Comparison of ENCODE assay signal across 8 cellular contexts in the genomic region with DNA sequence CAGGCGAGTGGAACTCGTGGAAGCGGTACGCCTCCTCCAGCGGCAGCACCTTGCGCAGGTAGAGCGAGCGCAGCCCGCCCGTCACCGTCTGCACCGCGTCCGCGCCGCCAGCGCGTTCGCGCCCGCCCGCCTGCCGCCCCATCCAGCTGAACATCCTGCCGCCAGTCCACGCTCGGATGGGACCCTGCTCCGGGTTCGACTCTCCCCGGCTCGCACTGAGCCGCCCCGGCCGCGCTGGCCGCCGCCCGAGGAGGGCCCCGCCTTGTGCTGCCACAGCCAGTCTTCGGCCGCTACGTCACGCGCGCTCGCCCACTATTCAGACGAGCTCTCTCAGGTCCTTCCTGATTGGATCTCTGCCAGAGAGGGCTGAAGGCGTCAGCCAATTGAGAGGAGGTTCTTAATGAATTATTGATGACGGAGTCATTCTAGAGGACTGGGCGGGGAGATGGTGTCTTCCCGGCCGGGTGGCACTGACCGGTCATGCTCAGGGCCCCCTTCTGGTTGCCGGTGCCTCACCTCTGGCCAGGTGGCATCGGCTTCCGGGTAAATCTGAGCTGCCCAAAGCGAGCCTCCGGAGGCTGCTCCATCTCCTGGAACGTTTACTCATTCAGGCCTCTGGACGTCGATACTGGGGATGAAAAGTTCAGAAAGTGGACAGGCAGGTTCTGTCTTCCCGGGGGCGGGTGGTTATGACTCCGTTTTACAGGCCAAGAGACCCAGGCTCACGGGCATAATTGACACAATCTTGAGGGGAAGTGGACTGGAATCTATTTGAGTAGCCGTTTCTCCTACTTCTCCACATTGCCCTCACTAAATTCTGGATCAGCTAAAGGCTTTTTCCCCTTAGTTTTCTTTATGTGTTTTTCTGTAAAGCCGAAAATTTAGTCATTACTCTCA. TPM values are rescaled to one million over a fixed set of nuclear protein-coding genes. Genes with fewer than 3 reads are reported as not detected.
DNase-seq lines count a peak whose midpoint lies in the region; ATAC-seq and TF ChIP-seq lines count a peak whose summit lies in the region.

TSS of gene EHD4 (minus strand) at position 217 of the 897 bp plus-strand sequence. CDS start at position 154, 63 bp downstream.

- DNase-seq in NCI-H1436 (lab: John Stamatoyannopoulos, UW) = peak; percentile 99
- DNase-seq in T follicular helper cell (ENCODE audit: low read depth) = peak; percentile 91
- peak; percentile 99 to 100 (median 99) for DNase-seq in heart left ventricle
- peak; percentile 99 for DNase-seq in pons (ENCODE audit: low spot score)
- DNase-seq in upper lobe of left lung = peak; percentile 99 to 100

- no peaks in the 10 kb centered on the region for H3K9me3 ChIP-seq in heart left ventricle
- no peaks in the 10 kb centered on the region for H3K9me3 ChIP-seq in upper lobe of left lung

- H3K36me3 ChIP-seq in heart left ventricle (no peaks in the 10 kb centered on the region), upper lobe of left lung (no peaks in the 10 kb centered on the region)

- WGBS in adipose tissue, 3 donors = 2% methylated on average over 47 to 66 of the region's 66 CpGs
- 2 to 4% (median 2%) methylated on average over 32 to 66 of the region's 66 CpGs for WGBS in heart left ventricle, 4 donors
- 5 to 6% methylated on average over 20 to 22 of the region's 66 CpGs for WGBS in upper lobe of left lung, 2 donors

- peak in 1 of 4 donors; percentile 32 for TF ChIP-seq EP300 in upper lobe of left lung (IDR thresholded peaks at IDR 0.05)

- TF ChIP-seq POLR2A in heart left ventricle (IDR thresholded peaks at IDR 0.05) = peak in 1 of 2 donors; percentile 92
- TF ChIP-seq POLR2A in upper lobe of left lung (IDR thresholded peaks at IDR 0.05) = peak in 3 of 4 donors; percentile 81 to 98 (median 95)

- H3K4me3 ChIP-seq in GM12875 (ENCODE audit: low read depth, low read length) = peak within 1 kb of the TSS; percentile 98
- H3K4me3 ChIP-seq in heart left ventricle = peak within 1 kb of the TSS; percentile 68 to 99 (median 89)
- H3K4me3 ChIP-seq in upper lobe of left lung = peak within 1 kb of the TSS; percentile 69 to 97 (median 92)

- H3K27ac ChIP-seq in adipose tissue (ENCODE audit: low read depth, low read length) = peak within 1 kb of the TSS; percentile 59
- H3K27ac ChIP-seq in heart left ventricle = peak within 1 kb of the TSS; percentile 77 to 97 (median 94)
- peak within 1 kb of the TSS; percentile 92 to 95 (median 93) for H3K27ac ChIP-seq in upper lobe of left lung

- ATAC-seq in HG02798 (IDR thresholded peaks at IDR 0.05; ENCODE audit: poor library complexity, unreplicated experiment) = peak; percentile 90
- ATAC-seq in heart left ventricle = peak; percentile 94 to 97 (median 95)
- peak; percentile 97 for ATAC-seq in upper lobe of left lung (ENCODE audit: low FRiP score in 2 of 2)

- H3K4me1 ChIP-seq in heart left ventricle (peaks cover 12 to 44% (median 36%) of the 10 kb centered on the region in 12 donors), upper lobe of left lung (peaks cover 25 to 49% (median 36%) of the 10 kb centered on the region in 4 donors)

- intact Hi-C loops in heart left ventricle (cut with DNase I) = loop anchor here in 8 of 10 donors (5.0 to 10.0 kb wide), 8 partner anchors 40 to 200 kb away; partner anchors contain the start of genes JMJD7 (in 3 of the 8) and MAPKBP1 (in 3 of the 8)

- peak; percentile 23; the same call in 1 of the 2 replicates for TF ChIP-seq CTCF in GM12875 (IDR thresholded peaks at IDR 0.05; ENCODE audit: borderline replicate concordance, insufficient read depth, low read depth, low read length)
- TF ChIP-seq CTCF in heart left ventricle (IDR thresholded peaks at IDR 0.05) = peak in 9 of 12 donors; percentile 18 to 67 (median 47)
- TF ChIP-seq CTCF in upper lobe of left lung (IDR thresholded peaks at IDR 0.05) = peak in 5 of 6 experiments; percentile 7 to 56 (median 36)

- H3K27me3 ChIP-seq in heart left ventricle (no peaks in the 10 kb centered on the region), upper lobe of left lung (no peaks in the 10 kb centered on the region)

RNA-seq across cellular contexts. Expression of gene EHD4, which starts in this region (rescaled TPM):
- polyA plus RNA-seq in adipose tissue = 10 to 100 TPM in 2 of 3 donors, 1 to 10 TPM in 1; 5.5 to 23.6 (median 12.5) TPM
- total RNA-seq in heart left ventricle = 10 to 100 TPM; 28.2 to 70.8 (median 43.9) TPM
- 10 to 100 TPM; 25.6 to 46.5 TPM for polyA plus RNA-seq in heart left ventricle
- 10 to 100 TPM; 23.0 to 46.4 (median 31.5) TPM for total RNA-seq in upper lobe of left lung

Comparison
In these comparisons a context has a peak if more than half of its experiments do, and no peak if none do; other contexts are left out.
1. Peak in every context shown above with its lines: DNase-seq, ATAC-seq, H3K4me3 ChIP-seq and H3K27ac ChIP-seq.